In genomic region chr5:93873211-93873736, GRCh38 we compare ENCODE assay signal across 14 cellular contexts.
"Had no signal": no experiment of that assay in that cellular context is flagged by ENCODE, and none has a peak within 500 bp of the region (broad histone marks: within the 10 kb centered on the region; RNA-seq: fewer than 3 reads in every experiment).

No MANE protein-coding gene starts in this region.

- H3K4me3 Mint-ChIP-seq: endodermal cell; naive B cell; stimulated activated memory B cell treated with anti-CD40 and anti-IgM and Interleukin-4, amounts not matched to agents 10 μg/mL and 1 μg/mL and 100 μg/mL, for 72 hours had no signal

- H3K27ac Mint-ChIP-seq: endodermal cell; stimulated activated memory B cell treated with anti-CD40 and anti-IgM and Interleukin-4, amounts not matched to agents 10 μg/mL and 1 μg/mL and 100 μg/mL, for 72 hours had no signal

- DNase-seq: effector CD4-positive, alpha-beta T cell; endodermal cell; head of caudate nucleus; kidney glomerular epithelial cell; naive B cell; pancreas; right cardiac atrium; stimulated activated CD4-positive, alpha-beta T cell treated with anti-CD3 and anti-CD28 coated beads, Interleukin-4, amount 100 ng/mL, for 1 hour; stimulated activated CD8-positive, alpha-beta memory T cell treated with anti-CD3 and anti-CD28 coated beads, Interleukin-4, amount 100 ng/mL, for 48 hours; stimulated activated naive CD8-positive, alpha-beta T cell treated with anti-CD3 and anti-CD28 coated beads, Interleukin-15, amount 100 ng/mL, for 72 hours; testis; upper lobe of right lung had no signal

- H3K27me3 Mint-ChIP-seq: naive B cell; progenitor cell of endocrine pancreas; stimulated activated memory B cell treated with anti-CD40 and anti-IgM and Interleukin-4, amounts not matched to agents 10 μg/mL and 1 μg/mL and 100 μg/mL, for 72 hours; stimulated activated naive CD8-positive, alpha-beta T cell treated with anti-CD3 and anti-CD28 coated beads, Interleukin-15, amount 100 ng/mL, for 72 hours had no signal

- H3K9me3 Mint-ChIP-seq: endodermal cell; naive B cell; stimulated activated memory B cell treated with anti-CD40 and anti-IgM and Interleukin-4, amounts not matched to agents 10 μg/mL and 1 μg/mL and 100 μg/mL, for 72 hours; stimulated activated naive CD8-positive, alpha-beta T cell treated with anti-CD3 and anti-CD28 coated beads, Interleukin-15, amount 100 ng/mL, for 72 hours had no signal

- H3K4me1 Mint-ChIP-seq: stimulated activated memory B cell treated with anti-CD40 and anti-IgM and Interleukin-4, amounts not matched to agents 10 μg/mL and 1 μg/mL and 100 μg/mL, for 72 hours had no signal

- ATAC-seq: pancreas, right cardiac atrium, upper lobe of right lung had no signal
